ENCODE assay signal across 34 cellular contexts in genomic region chr6:31535538-31536324, GRCh38. TPM values are rescaled to one million over a fixed set of nuclear protein-coding genes. Genes with fewer than 3 reads are reported as not detected.
DNase-seq lines count a peak whose midpoint lies in the region; ATAC-seq, FAIRE-seq and TF ChIP-seq lines count a peak whose summit lies in the region.
"Had no signal": no experiment of that assay in that cellular context is flagged by ENCODE, and none has a peak within 500 bp of the region (broad histone marks: within the 10 kb centered on the region; RNA-seq: fewer than 3 reads in every experiment).

No MANE protein-coding gene starts in this region.

- H3K9ac ChIP-seq in mucosa of stomach (ENCODE audit: low read length) = peak overlapping the region; percentile 26

- H3K36me3 Mint-ChIP-seq in activated naive CD8-positive, alpha-beta T cell treated with anti-CD3 and anti-CD28 coated beads for 36 hours = peaks cover 74% of the 10 kb centered on the region

- H3K4me3 Mint-ChIP-seq in activated naive CD8-positive, alpha-beta T cell treated with anti-CD3 and anti-CD28 coated beads for 36 hours = no peak overlapping the region
- H3K4me3 Mint-ChIP-seq: T-cell had no signal

- peaks cover 64% of the 10 kb centered on the region for H3K4me1 Mint-ChIP-seq in activated naive CD8-positive, alpha-beta T cell treated with anti-CD3 and anti-CD28 coated beads for 36 hours

- TF ChIP-seq CTCF in GM13977 (IDR thresholded peaks at IDR 0.05; ENCODE audit: extremely low read depth, insufficient read depth, missing control alignments) = no peak

- peak overlapping the region; percentile 72 for H3K27ac Mint-ChIP-seq in activated naive CD8-positive, alpha-beta T cell treated with anti-CD3 and anti-CD28 coated beads for 36 hours
- H3K27ac Mint-ChIP-seq: activated T-helper 2 cell treated with anti-CD3 and anti-CD28 coated beads, Interferon-gamma antibody, Interleukin-2, Interleukin-4, amounts not matched to agents 10 μg/mL and 5 μg/mL and 100 μg/mL, durations not matched to agents 14 hours and 24 hours and 36 hours; T-cell had no signal

- no peaks in the 10 kb centered on the region for H3K9me3 ChIP-seq in mucosa of stomach (ENCODE audit: control insufficient read depth, low read length)
- H3K9me3 ChIP-seq in aorta (ENCODE audit: control insufficient read depth, low read length) = no peaks in the 10 kb centered on the region
- H3K9me3 ChIP-seq: A549, lower lobe of right lung, pancreas, right atrium auricular region, spleen, upper lobe of left lung had no signal

- no peaks in the 10 kb centered on the region for H3K9me3 Mint-ChIP-seq in activated naive CD8-positive, alpha-beta T cell treated with anti-CD3 and anti-CD28 coated beads for 36 hours
- H3K9me3 Mint-ChIP-seq: activated T-helper 2 cell treated with anti-CD3 and anti-CD28 coated beads, Interferon-gamma antibody, Interleukin-2, Interleukin-4, amounts not matched to agents 10 μg/mL and 5 μg/mL and 100 μg/mL, durations not matched to agents 14 hours and 24 hours and 36 hours; T-cell had no signal

- ATAC-seq in aorta (ENCODE audit: low FRiP score) = no peak
- ATAC-seq: A549, lower lobe of right lung, pancreas, T-cell had no signal

- peak; percentile 41 for DNase-seq in activated CD8-positive, alpha-beta memory T cell treated with anti-CD3 and anti-CD28 coated beads, Interleukin-2, amount 50 U/mL, for 48 hours
- DNase-seq in activated CD8-positive, alpha-beta memory T cell treated with anti-CD3 and anti-CD28 coated beads, Interleukin-2, amount 50 U/mL, for 4 hours = no peak
- no peak for DNase-seq in GM12892 (ENCODE audit: insufficient read length)
- DNase-seq in activated naive CD8-positive, alpha-beta T cell treated with anti-CD3 and anti-CD28 coated beads for 36 hours = no peak
- DNase-seq in NCI-H2029 (lab: John Stamatoyannopoulos, UW) = no peak
- DNase-seq in GM13977 (ENCODE audit: low spot score) = no peak
- no peak for DNase-seq in aorta
- DNase-seq: activated CD4-positive, CD25-positive, alpha-beta regulatory T cell treated with anti-CD3 and anti-CD28 coated beads, Interleukin-2, amount 50 U/mL, for 72 hours; AML-193; brain microvascular endothelial cell; HCEC 1CT; KG1; kidney glomerular epithelial cell; lower lobe of right lung; NCI-H146; NCI-H510A; pancreas; spleen; substantia nigra; T-cell; upper lobe of left lung had no signal

- no peak overlapping the region for H3K4me3 ChIP-seq in mucosa of stomach (ENCODE audit: low read length)
- H3K4me3 ChIP-seq in aorta (ENCODE audit: low read length in 2 of 2) = no peak overlapping the region
- H3K4me3 ChIP-seq: A549, lower lobe of right lung, pancreas, right atrium auricular region, spleen, upper lobe of left lung had no signal

- H3K4me1 ChIP-seq in mucosa of stomach (ENCODE audit: control insufficient read depth, insufficient read depth, low read length) (peaks cover 24% of the 10 kb centered on the region), aorta (ENCODE audit: control insufficient read depth in 1 of 2, insufficient read depth in 2 of 2, low read length in 2 of 2) (peaks cover 2 to 3% of the 10 kb centered on the region in 2 donors)

- intact Hi-C loops in aorta (cut with DNase I) = no loop called here

- H3K27ac ChIP-seq in aorta (ENCODE audit: low read depth in 1 of 2, low read length in 2 of 2) = no peak overlapping the region
- H3K27ac ChIP-seq: A549, brain microvascular endothelial cell, lower lobe of right lung, pancreas, right atrium auricular region, spleen, upper lobe of left lung had no signal

- H3K27me3 ChIP-seq in mucosa of stomach (ENCODE audit: control insufficient read depth, insufficient read depth, low read length) (no peaks in the 10 kb centered on the region), aorta (ENCODE audit: control insufficient read depth in 1 of 2, insufficient read depth in 2 of 2, low read length in 1 of 2) (no peaks in the 10 kb centered on the region)
- H3K27me3 ChIP-seq: brain microvascular endothelial cell, pancreas, right atrium auricular region, spleen, upper lobe of left lung had no signal

- peaks cover 18% of the 10 kb centered on the region for H3K36me3 ChIP-seq in mucosa of stomach (ENCODE audit: control insufficient read depth, insufficient read depth, low read length)
- peaks cover 13 to 29% of the 10 kb centered on the region in 2 donors for H3K36me3 ChIP-seq in aorta (ENCODE audit: control insufficient read depth in 1 of 2, insufficient read depth in 2 of 2, low read length in 1 of 2)

- 34 to 39% methylated on average over 2 of the region's 2 CpGs for WGBS in aorta, 2 donors

- in situ Hi-C loops in GM13977 (cut with MboI; ENCODE audit: low pct_unique_long_range_greater_than_20kb, low sequenced_read_pairs, unreplicated experiment) = no loop called here

- H3K27me3 Mint-ChIP-seq in activated naive CD8-positive, alpha-beta T cell treated with anti-CD3 and anti-CD28 coated beads for 36 hours = no peaks in the 10 kb centered on the region
- H3K27me3 Mint-ChIP-seq: T-cell had no signal

- FAIRE-seq in GM12892 (lab: Jason Lieb, UNC) = no peak
- FAIRE-seq: A549, G401.6, GM18507, HTR-8/SVneo, pancreas had no signal

- peak; percentile 32; the same call in 1 of the 2 replicates for TF ChIP-seq POLR2A in GM12892 (IDR thresholded peaks at IDR 0.05; ENCODE audit: low read depth, low read length)

RNA-seq across cellular contexts. Expression of gene DDX39B, which starts 6.1 kb away (rescaled TPM):
- polyA plus RNA-seq in GM12892 (2012; ENCODE audit: missing spikeins) = 214 TPM
- total RNA-seq in activated naive CD8-positive, alpha-beta T cell treated with anti-CD3 and anti-CD28 coated beads for 36 hours = 100 to 1,000 TPM; 570 to 580 TPM
- 100 to 1,000 TPM; 235 to 270 TPM for total RNA-seq in aorta
- polyA plus RNA-seq in aorta = 100 to 1,000 TPM; 146 to 570 TPM

RNA-seq across cellular contexts. Expression of gene MCCD1, which starts 7.0 kb away (rescaled TPM):
- polyA plus RNA-seq in GM12892 (2012; ENCODE audit: missing spikeins) = not detected
- total RNA-seq in activated naive CD8-positive, alpha-beta T cell treated with anti-CD3 and anti-CD28 coated beads for 36 hours = not detected
- total RNA-seq in aorta = not detected
- not detected for polyA plus RNA-seq in aorta
- total RNA-seq: activated CD8-positive, alpha-beta memory T cell treated with anti-CD3 and anti-CD28 coated beads for 36 hours; activated T-helper 2 cell treated with anti-CD3 and anti-CD28 coated beads, Interferon-gamma antibody, Interleukin-2, Interleukin-4, amounts not matched to agents 10 μg/mL and 5 μg/mL and 100 μg/mL, durations not matched to agents 14 hours and 24 hours and 36 hours; cerebellum; epithelial cell of proximal tubule; lower lobe of right lung; mononuclear cell; pancreas; right atrium auricular region; SK-MEL-5; spleen; T-cell; upper lobe of left lung had no signal
- polyA plus RNA-seq: A549, neural cell, pancreas, spleen had no signal

RNA-seq across cellular contexts. Expression of gene ATP6V1G2, which starts 10.7 kb away (rescaled TPM):
- polyA plus RNA-seq in GM12892 (2012; ENCODE audit: missing spikeins) = 1.5 TPM
- total RNA-seq in activated naive CD8-positive, alpha-beta T cell treated with anti-CD3 and anti-CD28 coated beads for 36 hours = 1 to 10 TPM; 1.0 to 1.5 TPM
- 1 to 10 TPM; 1.3 to 1.5 TPM for total RNA-seq in aorta
- polyA plus RNA-seq in aorta = 1 to 10 TPM; 1.4 to 1.8 TPM

RNA-seq across cellular contexts. Expression of gene NFKBIL1, which starts 11.7 kb away (rescaled TPM):
- 11.3 TPM for polyA plus RNA-seq in GM12892 (2012; ENCODE audit: missing spikeins)
- total RNA-seq in activated naive CD8-positive, alpha-beta T cell treated with anti-CD3 and anti-CD28 coated beads for 36 hours = 10 to 100 TPM; 10.6 TPM
- total RNA-seq in aorta = 10 to 100 TPM; 16.0 to 19.8 TPM
- 10 to 100 TPM; 24.2 to 49.5 TPM for polyA plus RNA-seq in aorta

RNA-seq across cellular contexts. Expression of gene LTA, which starts 36.4 kb away (rescaled TPM):
- 139 TPM for polyA plus RNA-seq in GM12892 (2012; ENCODE audit: missing spikeins)
- total RNA-seq in activated naive CD8-positive, alpha-beta T cell treated with anti-CD3 and anti-CD28 coated beads for 36 hours = 100 to 1,000 TPM; 328 to 335 TPM
- total RNA-seq in aorta = not detected
- polyA plus RNA-seq in aorta = under 1 TPM in 1 of 2 donors, not detected in 1; 0.18 TPM
- total RNA-seq: cerebellum, epithelial cell of proximal tubule, lower lobe of right lung, right atrium auricular region, SK-MEL-5 had no signal
- polyA plus RNA-seq: neural cell had no signal
